In genomic region chr12:67772276-67773169, GRCh38 we compare ENCODE assay signal across 12 cellular contexts.
DNase-seq lines count a peak whose midpoint lies in the region; ATAC-seq and TF ChIP-seq lines count a peak whose summit lies in the region.
"Had no signal": no experiment of that assay in that cellular context is flagged by ENCODE, and none has a peak within 500 bp of the region (broad histone marks: within the 10 kb centered on the region; RNA-seq: fewer than 3 reads in every experiment).

No MANE protein-coding gene starts in this region.

- DNase-seq in HFFc6 (peak; percentile 31), SK-N-MC (ENCODE audit: low read depth, low spot score) (peak; percentile 39), right cardiac atrium (peak in 2 of 3 donors; percentile 32 to 35), skeletal muscle cell (ENCODE audit: low read depth) (peak; percentile 60), cortex of kidney (lab: John Stamatoyannopoulos, UW) (no peak)
- DNase-seq: central memory CD4-positive, alpha-beta T cell; naive B cell; stimulated activated naive CD8-positive, alpha-beta T cell treated with anti-CD3 and anti-CD28 coated beads, Interleukin-15, Interleukin-2, amounts not matched to agents 100 U/mL and 50 U/mL, for 24 hours had no signal

- peak overlapping the region; percentile 10; the same call in 1 of the 2 replicates for H3K4me3 Mint-ChIP-seq in HFFc6
- H3K4me3 Mint-ChIP-seq: naive B cell had no signal

- peaks cover 2% of the 10 kb centered on the region for H3K4me1 ChIP-seq in right cardiac atrium (ENCODE audit: control insufficient read depth, insufficient read depth, low read length)

- H3K36me3 ChIP-seq in SK-N-MC (ENCODE audit: insufficient read depth, low read length) = no peaks in the 10 kb centered on the region

- H3K36me3 Mint-ChIP-seq in HFFc6 (ENCODE audit: low read depth) = no peaks in the 10 kb centered on the region
- H3K36me3 Mint-ChIP-seq: naive B cell had no signal

- H3K27ac ChIP-seq in SK-N-MC = peak overlapping the region; percentile 69
- peak overlapping the region; percentile 95 for H3K27ac ChIP-seq in right cardiac atrium (ENCODE audit: low read length)
- H3K27ac ChIP-seq: HL-60 had no signal

- peak overlapping the region; percentile 21 for H3K9ac ChIP-seq in SK-N-MC (ENCODE audit: insufficient read length)

- H3K9me3 ChIP-seq in SK-N-MC (ENCODE audit: low read depth, low read length) (no peaks in the 10 kb centered on the region), right cardiac atrium (ENCODE audit: control insufficient read depth, low read length) (no peaks in the 10 kb centered on the region)

- H3K9me3 Mint-ChIP-seq in HFFc6 = no peaks in the 10 kb centered on the region

- no peaks in the 10 kb centered on the region; the same call in 1 of the 2 replicates for H3K27me3 Mint-ChIP-seq in HFFc6 (ENCODE audit: insufficient read depth)

- ATAC-seq in right cardiac atrium (peak; percentile 93 to 98), HG03135 (IDR thresholded peaks at IDR 0.05; ENCODE audit: unreplicated experiment) (no peak), HG02678 (IDR thresholded peaks at IDR 0.05; ENCODE audit: unreplicated experiment) (no peak), esophagus mucosa (no peak)
- ATAC-seq: stimulated activated naive CD8-positive, alpha-beta T cell treated with anti-CD3 and anti-CD28 coated beads, Interleukin-15, Interleukin-2, amounts not matched to agents 100 U/mL and 50 U/mL, for 24 hours had no signal

- TF ChIP-seq CTCF in HFFc6 (IDR thresholded peaks at IDR 0.05) = no peak

- intact Hi-C loops in right cardiac atrium (cut with DNase I) = no loop called here

- H3K4me3 ChIP-seq in SK-N-MC (peak overlapping the region; percentile 66), right cardiac atrium (ENCODE audit: low read length) (no peak overlapping the region), skeletal muscle cell (ENCODE audit: low read depth, low read length) (no peak overlapping the region)

- WGBS in right cardiac atrium = 42% methylated on average over 11 of the region's 11 CpGs

- H3K27ac Mint-ChIP-seq in HFFc6 = peak overlapping the region; percentile 44

- H3K4me1 Mint-ChIP-seq in HFFc6 (ENCODE audit: low read depth) = peaks cover 34% of the 10 kb centered on the region
- H3K4me1 Mint-ChIP-seq: naive B cell had no signal

- H3K27me3 ChIP-seq in right cardiac atrium (ENCODE audit: control insufficient read depth, insufficient read depth) = no peaks in the 10 kb centered on the region

Comparison
In these comparisons a context has a peak if more than half of its experiments do, and no peak if none do; other contexts are left out.
1. ATAC-seq: peak in right cardiac atrium (2 of 2); none in HG03135 (single experiment), HG02678 (single experiment) and esophagus mucosa (single experiment).